In genomic region chr12:126989532-126989931, GRCh38 we compare ENCODE assay signal across 32 cellular contexts.
"Had no signal": no experiment of that assay in that cellular context is flagged by ENCODE, and none has a peak within 500 bp of the region (broad histone marks: within the 10 kb centered on the region; RNA-seq: fewer than 3 reads in every experiment).

No MANE protein-coding gene starts in this region.

- ATAC-seq: activated naive CD4-positive, alpha-beta T cell treated with anti-CD3 and anti-CD28 coated beads, Interleukin-2, amount 50 U/mL, for 72 hours; activated naive CD8-positive, alpha-beta T cell treated with anti-CD3 and anti-CD28 coated beads, Interleukin-2, amount 50 U/mL, for 24 hours; activated T-cell treated with anti-CD3 and anti-CD28 coated beads, Interleukin-2, amount 50 U/mL, for 4 hours; activated T-cell treated with anti-CD3 and anti-CD28 coated beads, Interleukin-2, amount 50 U/mL, for 72 hours; activated T-helper 17 cell treated with anti-CD3 and anti-CD28 coated beads, Interleukin-2, amount 50 U/mL, for 72 hours; body of pancreas had no signal

- H3K27ac ChIP-seq: adrenal gland, ascending aorta, body of pancreas, brain microvascular endothelial cell, breast epithelium, cardiac muscle cell had no signal

- H3K4me1 ChIP-seq: adrenal gland, ascending aorta, body of pancreas, breast epithelium had no signal

- H3K4me3 ChIP-seq: adrenal gland, ascending aorta, body of pancreas, breast epithelium, cardiac muscle cell had no signal

- H3K27me3 ChIP-seq: adrenal gland, ascending aorta, body of pancreas, brain microvascular endothelial cell, breast epithelium had no signal

- H3K36me3 ChIP-seq: adrenal gland, ascending aorta, brain microvascular endothelial cell, breast epithelium, cardiac muscle cell had no signal

- DNase-seq: activated effector memory CD4-positive, alpha-beta T cell treated with anti-CD3 and anti-CD28 coated beads, Interleukin-2, amount 50 U/mL, for 16 hours; activated effector memory CD4-positive, alpha-beta T cell treated with Interleukin-2 at 50 U/mL for 16 hours; activated gamma-delta T cell; activated gamma-delta T cell treated with Interleukin-2 at 50 U/mL for 16 hours; activated naive CD4-positive, alpha-beta T cell; activated naive CD4-positive, alpha-beta T cell treated with anti-CD3 and anti-CD28 coated beads for 36 hours; activated naive CD4-positive, alpha-beta T cell treated with anti-CD3 and anti-CD28 coated beads, Interleukin-2, amount 10 ng/mL, durations not matched to agents 7 days and 5 days; activated naive CD4-positive, alpha-beta T cell treated with anti-CD3 and anti-CD28 coated beads, Interleukin-2, amount 50 U/mL, for 16 hours; activated naive CD4-positive, alpha-beta T cell treated with Interleukin-2 at 50 U/mL for 16 hours; activated naive CD8-positive, alpha-beta T cell treated with anti-CD3 and anti-CD28 coated beads for 36 hours; activated naive CD8-positive, alpha-beta T cell treated with anti-CD3 and anti-CD28 coated beads, Interleukin-2, amount 10 ng/mL, durations not matched to agents 7 days and 5 days; activated naive CD8-positive, alpha-beta T cell treated with anti-CD3 and anti-CD28 coated beads, Interleukin-2, amount 50 U/mL, for 24 hours; activated T-cell treated with anti-CD3 and anti-CD28 coated beads, Interleukin-2, amount 50 U/mL, for 1 hour; activated T-cell treated with anti-CD3 and anti-CD28 coated beads, Interleukin-2, amount 50 U/mL, for 24 hours; activated T-cell treated with anti-CD3 and anti-CD28 coated beads, Interleukin-2, amount 50 U/mL, for 4 hours; activated T-cell treated with anti-CD3 and anti-CD28 coated beads, Interleukin-2, amount 50 U/mL, for 48 hours; activated T-cell treated with anti-CD3 and anti-CD28 coated beads, Interleukin-2, amount 50 U/mL, for 72 hours; adrenal gland; amniotic stem cell; amygdala; anterior cingulate cortex; aorta; body of pancreas; brain microvascular endothelial cell; caudate nucleus; central memory CD4-positive, alpha-beta T cell; cerebellar nuclear complex had no signal

- H3K9me3 ChIP-seq: adrenal gland, ascending aorta had no signal
